ENCODE assay signal across 17 cellular contexts in genomic region chr11:9626778-9627394, GRCh38. TPM values are rescaled to one million over a fixed set of nuclear protein-coding genes. Genes with fewer than 3 reads are reported as not detected.
DNase-seq lines count a peak whose midpoint lies in the region; ATAC-seq and TF ChIP-seq lines count a peak whose summit lies in the region.
"Had no signal": no experiment of that assay in that cellular context is flagged by ENCODE, and none has a peak within 500 bp of the region (broad histone marks: within the 10 kb centered on the region; RNA-seq: fewer than 3 reads in every experiment).

No MANE protein-coding gene starts in this region.

- peak; percentile 27 for DNase-seq in GM12865 (ENCODE audit: low read depth)
- peak; percentile 28 for DNase-seq in NCI-H2227 (lab: John Stamatoyannopoulos, UW; ENCODE audit: unreplicated experiment)
- peak; percentile 80 for DNase-seq in glomerular endothelial cell (ENCODE audit: extremely low read depth, low read depth, low spot score)
- no peak for DNase-seq in OCI-LY7 (ENCODE audit: low spot score)
- DNase-seq in nucleus accumbens (lab: John Stamatoyannopoulos, UW): no peak
- DNase-seq in upper lobe of right lung: no peak
- DNase-seq: activated CD4-positive, alpha-beta T cell treated with anti-CD3 and anti-CD28 coated beads for 36 hours; activated gamma-delta T cell; caudate nucleus; naive thymus-derived CD4-positive, alpha-beta T cell; NCI-H1048; NCI-H524 treated with DMSO at 0.1 percent for 48 hours; stimulated activated CD4-positive, alpha-beta T cell treated with anti-CD3 and anti-CD28 coated beads, Interleukin-2, amount 100 ng/mL, for 24 hours; stimulated activated naive CD8-positive, alpha-beta T cell treated with anti-CD3 and anti-CD28 coated beads, Interleukin-15, amount 100 ng/mL, for 72 hours had no signal

- no TSS peak for BruUV-seq in OCI-LY7 (replicated peaks; lab: Mats Ljungman, UMichigan)

- H3K4me3 ChIP-seq in GM12865 (ENCODE audit: low read depth, low read length): no peak overlapping the region
- no peak overlapping the region for H3K4me3 ChIP-seq in OCI-LY7 (ENCODE audit: low read depth, low read length, poor library complexity, severe bottlenecking)
- no peak overlapping the region for H3K4me3 ChIP-seq in upper lobe of right lung
- H3K4me3 ChIP-seq: gastroesophageal sphincter had no signal

- no peak overlapping the region for H3K4me2 ChIP-seq in OCI-LY7 (ENCODE audit: low read length)

- peaks cover 37% of the 10 kb centered on the region for H3K4me1 ChIP-seq in OCI-LY7 (ENCODE audit: insufficient read depth, low read length, poor library complexity, severe bottlenecking)
- no peaks in the 10 kb centered on the region for H3K4me1 ChIP-seq in upper lobe of right lung
- H3K4me1 ChIP-seq: gastroesophageal sphincter had no signal

- peak overlapping the region; percentile 44 to 88 (median 78) for H3K27ac Mint-ChIP-seq in nephron
- H3K27ac Mint-ChIP-seq: activated CD4-positive, alpha-beta T cell treated with anti-CD3 and anti-CD28 coated beads for 36 hours; naive thymus-derived CD4-positive, alpha-beta T cell; stimulated activated naive CD8-positive, alpha-beta T cell treated with anti-CD3 and anti-CD28 coated beads, Interleukin-15, amount 100 ng/mL, for 72 hours had no signal

- H3K4me3 Mint-ChIP-seq in nephron: no peak overlapping the region
- H3K4me3 Mint-ChIP-seq: activated CD4-positive, alpha-beta T cell treated with anti-CD3 and anti-CD28 coated beads for 36 hours; naive thymus-derived CD4-positive, alpha-beta T cell; stimulated activated naive CD8-positive, alpha-beta T cell treated with anti-CD3 and anti-CD28 coated beads, Interleukin-15, amount 100 ng/mL, for 72 hours had no signal

- H3K79me2 ChIP-seq in OCI-LY7 (ENCODE audit: insufficient read depth, low read depth, low read length): no peaks in the 10 kb centered on the region

- H3K9me2 ChIP-seq in OCI-LY7 (ENCODE audit: insufficient read depth, low read length): no peaks in the 10 kb centered on the region

- H4K20me1 ChIP-seq in OCI-LY7 (ENCODE audit: insufficient read depth, low read length): no peaks in the 10 kb centered on the region

- peaks cover 6% of the 10 kb centered on the region for H3K9me3 Mint-ChIP-seq in nephron
- H3K9me3 Mint-ChIP-seq: naive thymus-derived CD4-positive, alpha-beta T cell; stimulated activated naive CD8-positive, alpha-beta T cell treated with anti-CD3 and anti-CD28 coated beads, Interleukin-15, amount 100 ng/mL, for 72 hours had no signal

- H3K27me3 Mint-ChIP-seq in nephron (ENCODE audit: low read depth): no peaks in the 10 kb centered on the region
- H3K27me3 Mint-ChIP-seq: activated CD4-positive, alpha-beta T cell treated with anti-CD3 and anti-CD28 coated beads for 36 hours had no signal

- H3K36me3 ChIP-seq in OCI-LY7 (ENCODE audit: insufficient read depth, low read length): no peaks in the 10 kb centered on the region
- no peaks in the 10 kb centered on the region for H3K36me3 ChIP-seq in upper lobe of right lung
- H3K36me3 ChIP-seq: gastroesophageal sphincter had no signal

- TF ChIP-seq CTCF in GM12865 (IDR thresholded peaks at IDR 0.05; ENCODE audit: insufficient read depth, low read depth, low read length, missing control alignments) (no peak), nephron (IDR thresholded peaks at IDR 0.05; ENCODE audit: unreplicated experiment in 3 of 3) (no peak), OCI-LY7 (conservative IDR thresholded peaks at IDR 0.05; ENCODE audit: low read length) (no peak), upper lobe of right lung (IDR thresholded peaks at IDR 0.05) (no peak)

- no peaks in the 10 kb centered on the region for H3K9me3 ChIP-seq in OCI-LY7 (ENCODE audit: low read length)
- no peaks in the 10 kb centered on the region for H3K9me3 ChIP-seq in upper lobe of right lung
- H3K9me3 ChIP-seq: gastroesophageal sphincter had no signal

- intact Hi-C loops in OCI-LY7 (cut with micrococcal nuclease; ENCODE audit: unreplicated experiment) (no loop called here), upper lobe of right lung (cut with DNase I) (no loop called here)

- ATAC-seq in HG03159 (IDR thresholded peaks at IDR 0.05; ENCODE audit: unreplicated experiment) (no peak), upper lobe of right lung (no peak)
- ATAC-seq: activated CD4-positive, alpha-beta T cell treated with anti-CD3 and anti-CD28 coated beads for 36 hours; gastroesophageal sphincter; naive thymus-derived CD4-positive, alpha-beta T cell; stimulated activated naive CD8-positive, alpha-beta T cell treated with anti-CD3 and anti-CD28 coated beads, Interleukin-15, amount 100 ng/mL, for 72 hours had no signal

- POLR2A ChIA-PET in OCI-LY7 (lab: Charles Lee): interaction anchor here (1.0 to 1.1 kb wide), 2 partner anchors 9 to 12 kb away, joined by 3 to 4 read pairs; no protein-coding TSS in a partner anchor

- H3K4me1 Mint-ChIP-seq in nephron: peaks cover 23% of the 10 kb centered on the region
- H3K4me1 Mint-ChIP-seq: activated CD4-positive, alpha-beta T cell treated with anti-CD3 and anti-CD28 coated beads for 36 hours; stimulated activated naive CD8-positive, alpha-beta T cell treated with anti-CD3 and anti-CD28 coated beads, Interleukin-15, amount 100 ng/mL, for 72 hours had no signal

- H3K27me3 ChIP-seq in upper lobe of right lung: no peaks in the 10 kb centered on the region
- H3K27me3 ChIP-seq: gastroesophageal sphincter had no signal

- H3K27ac ChIP-seq in OCI-LY7 (ENCODE audit: low read depth, low read length, poor library complexity, severe bottlenecking): no peak overlapping the region
- H3K27ac ChIP-seq in upper lobe of right lung: no peak overlapping the region

- CTCF ChIA-PET in OCI-LY7 (lab: Charles Lee; ENCODE audit: unreplicated experiment): no interaction called here

- no peak overlapping the region for H2AFZ ChIP-seq in OCI-LY7 (ENCODE audit: low read length)

- no peaks in the 10 kb centered on the region for H3K36me3 Mint-ChIP-seq in nephron (ENCODE audit: low read depth)
- H3K36me3 Mint-ChIP-seq: naive thymus-derived CD4-positive, alpha-beta T cell had no signal

RNA-seq across cellular contexts. Expression of gene SWAP70, which starts 37.0 kb away (rescaled TPM):
- 78.1 and 96.5 TPM in 2 replicates for total RNA-seq in glomerular endothelial cell
- 37.5 and 44.4 TPM in 2 replicates for total RNA-seq in OCI-LY7 (2014; rRNA removed; shearing (Covaris generic))
- 91.9 and 110 TPM in 2 replicates for total RNA-seq in OCI-LY7 (2022)
- 61.5 TPM for total RNA-seq in upper lobe of right lung

RNA-seq across cellular contexts. Expression of gene WEE1, which starts 53.4 kb away (rescaled TPM):
- total RNA-seq in glomerular endothelial cell: 17.3 and 32.3 TPM in 2 replicates
- total RNA-seq in OCI-LY7 (2014; rRNA removed; shearing (Covaris generic)): 141 and 147 TPM in 2 replicates
- total RNA-seq in OCI-LY7 (2022): 216 and 237 TPM in 2 replicates
- 10.9 TPM for total RNA-seq in upper lobe of right lung

Comparison
In these comparisons a context has a peak if more than half of its experiments do, and no peak if none do; other contexts are left out.
1. DNase-seq: peak in GM12865 (single experiment), NCI-H2227 (single experiment) and glomerular endothelial cell (single experiment); none in OCI-LY7 (single experiment), nucleus accumbens (0 of 56) and upper lobe of right lung (single experiment).